ENCODE assay signal across 1 cellular context in the genomic region with DNA sequence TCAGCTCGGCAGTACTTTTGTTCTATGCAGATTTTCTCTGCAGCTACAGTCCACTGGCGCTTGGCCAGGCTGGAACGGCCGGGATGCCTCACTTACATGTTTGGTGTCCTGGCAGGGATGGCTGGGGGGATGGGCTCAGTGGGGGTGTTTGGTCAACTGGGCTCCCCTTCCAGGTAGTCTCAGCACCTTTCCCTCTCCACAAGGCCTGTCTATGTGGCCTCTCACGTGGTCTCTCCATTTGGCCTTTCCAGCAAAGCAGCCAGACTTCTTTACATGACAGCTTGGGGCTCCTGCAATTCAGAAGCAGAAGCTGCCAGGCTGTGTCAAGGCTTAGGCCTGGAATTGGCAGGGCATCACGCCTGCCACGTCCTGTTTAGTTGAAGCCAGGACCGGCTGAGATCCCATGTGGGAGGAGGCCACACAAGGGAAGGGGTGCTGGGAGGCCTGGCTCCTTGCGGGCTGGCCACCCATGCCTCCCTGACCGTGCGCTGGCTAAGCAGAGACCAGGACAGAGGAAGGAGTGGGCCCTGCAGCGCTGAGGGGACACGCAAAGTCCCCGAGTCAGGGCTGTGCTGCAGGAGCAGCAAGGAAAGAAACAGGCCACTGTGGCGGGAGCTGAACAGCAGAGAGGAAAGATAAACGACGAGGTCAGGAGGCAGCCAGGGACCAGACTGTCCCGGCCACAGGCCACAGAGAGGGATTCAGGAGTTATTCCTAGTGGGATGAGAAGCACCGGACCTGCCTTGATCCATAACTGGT.
TF ChIP-seq lines count a peak whose summit lies in the region.

No MANE protein-coding gene starts in this region.

TF ChIP-seq in HepG2, 621 proteins besides CTCF, POLR2A, EP300 and RAD21 (continued from another document and continues in another):
- TF ChIP-seq, protein P1, sequence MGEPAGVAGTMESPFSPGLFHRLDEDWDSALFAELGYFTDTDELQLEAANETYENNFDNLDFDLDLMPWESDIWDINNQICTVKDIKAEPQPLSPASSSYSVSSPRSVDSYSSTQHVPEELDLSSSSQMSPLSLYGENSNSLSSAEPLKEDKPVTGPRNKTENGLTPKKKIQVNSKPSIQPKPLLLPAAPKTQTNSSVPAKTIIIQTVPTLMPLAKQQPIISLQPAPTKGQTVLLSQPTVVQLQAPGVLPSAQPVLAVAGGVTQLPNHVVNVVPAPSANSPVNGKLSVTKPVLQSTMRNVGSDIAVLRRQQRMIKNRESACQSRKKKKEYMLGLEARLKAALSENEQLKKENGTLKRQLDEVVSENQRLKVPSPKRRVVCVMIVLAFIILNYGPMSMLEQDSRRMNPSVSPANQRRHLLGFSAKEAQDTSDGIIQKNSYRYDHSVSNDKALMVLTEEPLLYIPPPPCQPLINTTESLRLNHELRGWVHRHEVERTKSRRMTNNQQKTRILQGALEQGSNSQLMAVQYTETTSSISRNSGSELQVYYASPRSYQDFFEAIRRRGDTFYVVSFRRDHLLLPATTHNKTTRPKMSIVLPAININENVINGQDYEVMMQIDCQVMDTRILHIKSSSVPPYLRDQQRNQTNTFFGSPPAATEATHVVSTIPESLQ (CRISPR knock-in tag; conservative IDR thresholded peaks at IDR 0.05), result no peak
- TF ChIP-seq KLF12 (CRISPR knock-in tag; IDR thresholded peaks at IDR 0.05; ENCODE audit: borderline replicate concordance), result no peak
- no peak for TF ChIP-seq ZNF773 (CRISPR knock-in tag; IDR thresholded peaks at IDR 0.05; ENCODE audit: borderline replicate concordance)
- no peak for TF ChIP-seq HNF4A (CRISPR knock-in tag; IDR thresholded peaks at IDR 0.05)
- TF ChIP-seq PAX8 (CRISPR knock-in tag; IDR thresholded peaks at IDR 0.05; ENCODE audit: borderline replicate concordance), result no peak
- TF ChIP-seq CREM (IDR thresholded peaks at IDR 0.05), result no peak
- TF ChIP-seq CREM (CRISPR knock-in tag; IDR thresholded peaks at IDR 0.05), result no peak
- TF ChIP-seq, protein P2, sequence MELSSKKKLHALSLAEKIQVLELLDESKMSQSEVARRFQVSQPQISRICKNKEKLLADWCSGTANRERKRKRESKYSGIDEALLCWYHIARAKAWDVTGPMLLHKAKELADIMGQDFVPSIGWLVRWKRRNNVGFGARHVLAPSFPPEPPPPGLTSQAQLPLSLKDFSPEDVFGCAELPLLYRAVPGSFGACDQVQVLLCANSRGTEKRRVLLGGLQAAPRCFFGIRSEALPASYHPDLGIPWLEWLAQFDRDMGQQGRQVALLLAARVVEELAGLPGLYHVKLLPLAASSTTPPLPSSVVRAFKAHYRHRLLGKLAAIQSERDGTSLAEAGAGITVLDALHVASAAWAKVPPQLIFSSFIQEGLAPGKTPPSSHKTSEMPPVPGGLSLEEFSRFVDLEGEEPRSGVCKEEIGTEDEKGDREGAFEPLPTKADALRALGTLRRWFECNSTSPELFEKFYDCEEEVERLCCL (CRISPR knock-in tag; IDR thresholded peaks at IDR 0.05; ENCODE audit: borderline replicate concordance), result no peak
- TF ChIP-seq KDM1A (CRISPR knock-in tag; IDR thresholded peaks at IDR 0.05), result no peak
- TF ChIP-seq PAWR (CRISPR knock-in tag; IDR thresholded peaks at IDR 0.05; ENCODE audit: borderline replicate concordance), result no peak
- TF ChIP-seq, protein P3, sequence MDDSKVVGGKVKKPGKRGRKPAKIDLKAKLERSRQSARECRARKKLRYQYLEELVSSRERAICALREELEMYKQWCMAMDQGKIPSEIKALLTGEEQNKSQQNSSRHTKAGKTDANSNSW (CRISPR knock-in tag; IDR thresholded peaks at IDR 0.05; ENCODE audit: borderline replicate concordance), result no peak
- TF ChIP-seq NR2F1 (CRISPR knock-in tag; IDR thresholded peaks at IDR 0.05), result no peak
- TF ChIP-seq ZNF33B (CRISPR knock-in tag; IDR thresholded peaks at IDR 0.05), result no peak
- TF ChIP-seq MBD4 (IDR thresholded peaks at IDR 0.05; ENCODE audit: borderline replicate concordance, low read length), result no peak
- no peak for TF ChIP-seq ZSCAN25 (CRISPR knock-in tag; IDR thresholded peaks at IDR 0.05)
- TF ChIP-seq, protein P4, sequence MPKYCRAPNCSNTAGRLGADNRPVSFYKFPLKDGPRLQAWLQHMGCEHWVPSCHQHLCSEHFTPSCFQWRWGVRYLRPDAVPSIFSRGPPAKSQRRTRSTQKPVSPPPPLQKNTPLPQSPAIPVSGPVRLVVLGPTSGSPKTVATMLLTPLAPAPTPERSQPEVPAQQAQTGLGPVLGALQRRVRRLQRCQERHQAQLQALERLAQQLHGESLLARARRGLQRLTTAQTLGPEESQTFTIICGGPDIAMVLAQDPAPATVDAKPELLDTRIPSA (CRISPR knock-in tag; IDR thresholded peaks at IDR 0.05; ENCODE audit: borderline replicate concordance), result no peak
- TF ChIP-seq, protein P5, sequence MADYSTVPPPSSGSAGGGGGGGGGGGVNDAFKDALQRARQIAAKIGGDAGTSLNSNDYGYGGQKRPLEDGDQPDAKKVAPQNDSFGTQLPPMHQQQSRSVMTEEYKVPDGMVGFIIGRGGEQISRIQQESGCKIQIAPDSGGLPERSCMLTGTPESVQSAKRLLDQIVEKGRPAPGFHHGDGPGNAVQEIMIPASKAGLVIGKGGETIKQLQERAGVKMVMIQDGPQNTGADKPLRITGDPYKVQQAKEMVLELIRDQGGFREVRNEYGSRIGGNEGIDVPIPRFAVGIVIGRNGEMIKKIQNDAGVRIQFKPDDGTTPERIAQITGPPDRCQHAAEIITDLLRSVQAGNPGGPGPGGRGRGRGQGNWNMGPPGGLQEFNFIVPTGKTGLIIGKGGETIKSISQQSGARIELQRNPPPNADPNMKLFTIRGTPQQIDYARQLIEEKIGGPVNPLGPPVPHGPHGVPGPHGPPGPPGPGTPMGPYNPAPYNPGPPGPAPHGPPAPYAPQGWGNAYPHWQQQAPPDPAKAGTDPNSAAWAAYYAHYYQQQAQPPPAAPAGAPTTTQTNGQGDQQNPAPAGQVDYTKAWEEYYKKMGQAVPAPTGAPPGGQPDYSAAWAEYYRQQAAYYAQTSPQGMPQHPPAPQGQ (CRISPR knock-in tag; IDR thresholded peaks at IDR 0.05; ENCODE audit: borderline replicate concordance), result no peak
- TF ChIP-seq, protein P6, sequence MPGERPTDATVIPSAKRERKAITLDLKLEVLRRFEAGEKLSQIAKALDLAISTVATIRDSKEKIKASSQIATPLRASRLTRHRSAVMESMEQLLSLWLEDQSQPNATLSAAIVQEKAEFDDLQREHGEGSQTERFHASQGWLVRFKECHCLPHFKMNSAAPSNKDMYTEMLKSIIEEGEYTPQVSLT (CRISPR knock-in tag; IDR thresholded peaks at IDR 0.05; ENCODE audit: borderline replicate concordance, low read depth), result no peak
- no peak for TF ChIP-seq SMAD9 (CRISPR knock-in tag; IDR thresholded peaks at IDR 0.05)
- TF ChIP-seq, protein P7, sequence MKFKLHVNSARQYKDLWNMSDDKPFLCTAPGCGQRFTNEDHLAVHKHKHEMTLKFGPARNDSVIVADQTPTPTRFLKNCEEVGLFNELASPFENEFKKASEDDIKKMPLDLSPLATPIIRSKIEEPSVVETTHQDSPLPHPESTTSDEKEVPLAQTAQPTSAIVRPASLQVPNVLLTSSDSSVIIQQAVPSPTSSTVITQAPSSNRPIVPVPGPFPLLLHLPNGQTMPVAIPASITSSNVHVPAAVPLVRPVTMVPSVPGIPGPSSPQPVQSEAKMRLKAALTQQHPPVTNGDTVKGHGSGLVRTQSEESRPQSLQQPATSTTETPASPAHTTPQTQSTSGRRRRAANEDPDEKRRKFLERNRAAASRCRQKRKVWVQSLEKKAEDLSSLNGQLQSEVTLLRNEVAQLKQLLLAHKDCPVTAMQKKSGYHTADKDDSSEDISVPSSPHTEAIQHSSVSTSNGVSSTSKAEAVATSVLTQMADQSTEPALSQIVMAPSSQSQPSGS (CRISPR knock-in tag; IDR thresholded peaks at IDR 0.05), result no peak
- TF ChIP-seq JUND (CRISPR knock-in tag; IDR thresholded peaks at IDR 0.05), result no peak
- no peak for TF ChIP-seq FIP1L1 (IDR thresholded peaks at IDR 0.05; ENCODE audit: borderline replicate concordance, insufficient read depth, low read depth, low read length)
- no peak for TF ChIP-seq RFX3 (CRISPR knock-in tag; IDR thresholded peaks at IDR 0.05)
- no peak for TF ChIP-seq ZNF816 (CRISPR knock-in tag; IDR thresholded peaks at IDR 0.05; ENCODE audit: borderline replicate concordance)
- TF ChIP-seq PHF8 (CRISPR knock-in tag; IDR thresholded peaks at IDR 0.05), result 0 out of 2 replicates have a peak, but pooled peaks have one; percentile 46
- TF ChIP-seq RBM39 (IDR thresholded peaks at IDR 0.05; ENCODE audit: low read depth, low read length, poor library complexity, severe bottlenecking), result no peak
- 0 out of 2 replicates have a peak, but pooled peaks have one; percentile 52 for TF ChIP-seq ZNF660 (CRISPR knock-in tag; IDR thresholded peaks at IDR 0.05; ENCODE audit: borderline replicate concordance, low read depth)
- TF ChIP-seq, protein P8, sequence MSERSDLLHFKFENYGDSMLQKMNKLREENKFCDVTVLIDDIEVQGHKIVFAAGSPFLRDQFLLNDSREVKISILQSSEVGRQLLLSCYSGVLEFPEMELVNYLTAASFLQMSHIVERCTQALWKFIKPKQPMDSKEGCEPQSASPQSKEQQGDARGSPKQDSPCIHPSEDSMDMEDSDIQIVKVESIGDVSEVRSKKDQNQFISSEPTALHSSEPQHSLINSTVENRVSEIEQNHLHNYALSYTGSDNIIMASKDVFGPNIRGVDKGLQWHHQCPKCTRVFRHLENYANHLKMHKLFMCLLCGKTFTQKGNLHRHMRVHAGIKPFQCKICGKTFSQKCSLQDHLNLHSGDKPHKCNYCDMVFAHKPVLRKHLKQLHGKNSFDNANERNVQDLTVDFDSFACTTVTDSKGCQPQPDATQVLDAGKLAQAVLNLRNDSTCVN (CRISPR knock-in tag; IDR thresholded peaks at IDR 0.05; ENCODE audit: borderline replicate concordance), result no peak
- TF ChIP-seq, protein P9, sequence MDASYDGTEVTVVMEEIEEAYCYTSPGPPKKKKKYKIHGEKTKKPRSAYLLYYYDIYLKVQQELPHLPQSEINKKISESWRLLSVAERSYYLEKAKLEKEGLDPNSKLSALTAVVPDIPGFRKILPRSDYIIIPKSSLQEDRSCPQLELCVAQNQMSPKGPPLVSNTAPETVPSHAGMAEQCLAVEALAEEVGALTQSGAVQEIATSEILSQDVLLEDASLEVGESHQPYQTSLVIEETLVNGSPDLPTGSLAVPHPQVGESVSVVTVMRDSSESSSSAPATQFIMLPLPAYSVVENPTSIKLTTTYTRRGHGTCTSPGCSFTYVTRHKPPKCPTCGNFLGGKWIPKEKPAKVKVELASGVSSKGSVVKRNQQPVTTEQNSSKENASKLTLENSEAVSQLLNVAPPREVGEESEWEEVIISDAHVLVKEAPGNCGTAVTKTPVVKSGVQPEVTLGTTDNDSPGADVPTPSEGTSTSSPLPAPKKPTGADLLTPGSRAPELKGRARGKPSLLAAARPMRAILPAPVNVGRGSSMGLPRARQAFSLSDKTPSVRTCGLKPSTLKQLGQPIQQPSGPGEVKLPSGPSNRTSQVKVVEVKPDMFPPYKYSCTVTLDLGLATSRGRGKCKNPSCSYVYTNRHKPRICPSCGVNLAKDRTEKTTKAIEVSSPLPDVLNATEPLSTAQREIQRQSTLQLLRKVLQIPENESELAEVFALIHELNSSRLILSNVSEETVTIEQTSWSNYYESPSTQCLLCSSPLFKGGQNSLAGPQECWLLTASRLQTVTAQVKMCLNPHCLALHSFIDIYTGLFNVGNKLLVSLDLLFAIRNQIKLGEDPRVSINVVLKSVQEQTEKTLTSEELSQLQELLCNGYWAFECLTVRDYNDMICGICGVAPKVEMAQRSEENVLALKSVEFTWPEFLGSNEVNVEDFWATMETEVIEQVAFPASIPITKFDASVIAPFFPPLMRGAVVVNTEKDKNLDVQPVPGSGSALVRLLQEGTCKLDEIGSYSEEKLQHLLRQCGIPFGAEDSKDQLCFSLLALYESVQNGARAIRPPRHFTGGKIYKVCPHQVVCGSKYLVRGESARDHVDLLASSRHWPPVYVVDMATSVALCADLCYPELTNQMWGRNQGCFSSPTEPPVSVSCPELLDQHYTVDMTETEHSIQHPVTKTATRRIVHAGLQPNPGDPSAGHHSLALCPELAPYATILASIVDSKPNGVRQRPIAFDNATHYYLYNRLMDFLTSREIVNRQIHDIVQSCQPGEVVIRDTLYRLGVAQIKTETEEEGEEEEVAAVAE (CRISPR knock-in tag; IDR thresholded peaks at IDR 0.05; ENCODE audit: borderline replicate concordance), result no peak
- 0 out of 2 replicates have a peak, but pooled peaks have one; percentile 26 for TF ChIP-seq ZNF441 (CRISPR knock-in tag; IDR thresholded peaks at IDR 0.05; ENCODE audit: borderline replicate concordance)
- TF ChIP-seq ELF1 (CRISPR knock-in tag; IDR thresholded peaks at IDR 0.05), result peak; percentile 32; the same call in 1 of the 2 replicates
- no peak for TF ChIP-seq RARG (CRISPR knock-in tag; IDR thresholded peaks at IDR 0.05; ENCODE audit: low read depth)
